8 cellular contexts compared by ENCODE assay signal in the genomic region with DNA sequence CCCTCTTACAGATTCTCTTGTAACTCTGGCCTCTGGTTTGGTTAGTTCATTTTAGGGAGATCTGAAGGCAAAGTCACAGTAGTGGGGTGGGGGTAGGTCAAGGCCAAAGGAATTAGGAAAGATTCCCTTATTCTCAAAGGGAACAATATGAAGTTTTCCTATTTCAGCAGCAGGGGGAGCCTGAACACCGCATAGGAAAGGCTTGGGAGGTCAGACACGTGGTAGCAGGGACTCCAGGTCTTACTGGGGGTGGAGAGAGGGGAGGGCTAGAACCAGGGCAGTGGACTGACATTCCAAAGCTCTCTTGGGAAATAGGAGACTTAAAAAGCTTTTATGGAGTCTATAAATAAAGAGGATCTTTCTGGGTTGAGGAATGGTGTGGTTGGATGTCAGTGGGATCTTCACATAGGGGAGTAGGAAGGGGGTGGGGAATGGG. TPM values are rescaled to one million over a fixed set of nuclear protein-coding genes. Genes with fewer than 3 reads are reported as not detected.
DNase-seq lines count a peak whose midpoint lies in the region; ATAC-seq lines count a peak whose summit lies in the region.

No MANE protein-coding gene starts in this region.

- ATAC-seq in stimulated activated naive CD8-positive, alpha-beta T cell treated with anti-CD3 and anti-CD28 coated beads, Interleukin-15, Interleukin-2, amounts not matched to agents 100 U/mL and 50 U/mL, for 24 hours: no peak

- CTCF ChIA-PET in CD8-positive, alpha-beta memory T cell (lab: Charles Lee): interaction anchor here (0.6 to 5.6 kb wide), 22 partner anchors 8 to 381 kb away, joined by 3 to 101 read pairs (median 4); partner anchors contain the start of genes ANKRD52, ESYT1, PA2G4 and RNF41

- H3K36me3 Mint-ChIP-seq in CD8-positive, alpha-beta memory T cell: peaks cover 7 to 51% (median 12%) of the 10 kb centered on the region in 3 donors

- peaks cover 34% of the 10 kb centered on the region for H3K4me1 ChIP-seq in CD8-positive, alpha-beta memory T cell (ENCODE audit: insufficient read depth, low read length)
- H3K4me1 ChIP-seq in HUES6 (ENCODE audit: control insufficient read depth, insufficient read depth, low read length) (peaks cover 12% of the 10 kb centered on the region), NT2/D1 (ENCODE audit: insufficient read depth, insufficient read length) (no peaks in the 10 kb centered on the region), esophagus (ENCODE audit: control insufficient read depth in 2 of 2, insufficient read depth in 2 of 2, low read length in 1 of 2) (no peaks in the 10 kb centered on the region)

- H3K36me3 ChIP-seq in CD8-positive, alpha-beta memory T cell (ENCODE audit: insufficient read depth, low read length): peaks cover 11% of the 10 kb centered on the region
- peaks cover 26% of the 10 kb centered on the region for H3K36me3 ChIP-seq in HUES6 (ENCODE audit: control insufficient read depth, insufficient read depth, low read length)
- peaks cover 36% of the 10 kb centered on the region for H3K36me3 ChIP-seq in NT2/D1 (ENCODE audit: insufficient read depth, insufficient read length, low read length)
- H3K36me3 ChIP-seq in esophagus (ENCODE audit: control insufficient read depth in 2 of 2, insufficient read depth in 2 of 2, low read length in 1 of 2): peaks cover 0 to 9% of the 10 kb centered on the region in 2 donors

- peak overlapping the region; percentile 84 for H3K9ac ChIP-seq in HUES6 (ENCODE audit: low read length)
- peak overlapping the region; percentile 93 for H3K9ac ChIP-seq in NT2/D1 (ENCODE audit: insufficient read length, low read depth)

- 0 to 2% methylated on average over 2 of the region's 2 CpGs for WGBS in esophagus, 2 donors

- H3K4me1 Mint-ChIP-seq in CD8-positive, alpha-beta memory T cell: peaks cover 44 to 49% (median 45%) of the 10 kb centered on the region in 3 donors

- H3K27me3 ChIP-seq in CD8-positive, alpha-beta memory T cell (ENCODE audit: insufficient read depth, low read length, poor library complexity, severe bottlenecking): no peaks in the 10 kb centered on the region
- no peaks in the 10 kb centered on the region for H3K27me3 ChIP-seq in HUES6 (ENCODE audit: control insufficient read depth, insufficient read depth, low read length)
- H3K27me3 ChIP-seq in NT2/D1 (ENCODE audit: insufficient read depth, insufficient read length): no peaks in the 10 kb centered on the region
- H3K27me3 ChIP-seq in esophagus (ENCODE audit: control insufficient read depth in 1 of 2, insufficient read depth in 2 of 2, low read length in 2 of 2): no peaks in the 10 kb centered on the region

- H3K9me3 Mint-ChIP-seq in CD8-positive, alpha-beta memory T cell: no peaks in the 10 kb centered on the region

- H3K27ac ChIP-seq in CD8-positive, alpha-beta memory T cell (ENCODE audit: low read depth, low read length): peak overlapping the region; percentile 99
- no peak overlapping the region for H3K27ac ChIP-seq in HUES6 (ENCODE audit: low read depth, low read length)
- H3K27ac ChIP-seq in esophagus (ENCODE audit: low read depth in 2 of 2, low read length in 1 of 2): peak overlapping the region; percentile 35 to 98

- peaks cover 0 to 10% of the 10 kb centered on the region in 2 donors for H3K27me3 Mint-ChIP-seq in CD8-positive, alpha-beta memory T cell

- peak overlapping the region; percentile 84 for H3K4me3 ChIP-seq in CD8-positive, alpha-beta memory T cell (ENCODE audit: low read length)
- H3K4me3 ChIP-seq in HUES6 (ENCODE audit: low read depth, low read length) (peak overlapping the region; percentile 82), NT2/D1 (ENCODE audit: insufficient read length, low read depth) (no peak overlapping the region), esophagus (ENCODE audit: low read depth in 1 of 2, low read length in 2 of 2) (no peak overlapping the region)

- H3K9me3 ChIP-seq in CD8-positive, alpha-beta memory T cell (ENCODE audit: low read length): no peaks in the 10 kb centered on the region
- no peaks in the 10 kb centered on the region for H3K9me3 ChIP-seq in HUES6 (ENCODE audit: control insufficient read depth, insufficient read depth, low read depth, low read length)
- no peaks in the 10 kb centered on the region for H3K9me3 ChIP-seq in NT2/D1 (ENCODE audit: insufficient read depth, low read length)
- H3K9me3 ChIP-seq in esophagus (ENCODE audit: control insufficient read depth in 2 of 2, insufficient read depth in 1 of 2, low read depth in 1 of 2, low read length in 1 of 2): no peaks in the 10 kb centered on the region

- POLR2A ChIA-PET in CD8-positive, alpha-beta memory T cell (lab: Charles Lee): interaction anchor here (0.6 to 5.8 kb wide), 7 partner anchors 9 to 171 kb away, joined by 3 to 115 read pairs (median 16); partner anchors contain the start of genes ANKRD52, ESYT1, PA2G4 and RAB5B

- DNase-seq in CD8-positive, alpha-beta memory T cell: peak; percentile 20 to 75 (median 57)
- DNase-seq in NT2/D1 (ENCODE audit: low read depth, low spot score): peak; percentile 92
- DNase-seq in activated T-cell treated with anti-CD3 and anti-CD28 coated beads, Interleukin-2, amount 50 U/mL, for 1 hour: peak; percentile 55
- DNase-seq in mucosa of gallbladder (ENCODE audit: low spot score): peak; percentile 71
- DNase-seq in stimulated activated naive CD8-positive, alpha-beta T cell treated with anti-CD3 and anti-CD28 coated beads, Interleukin-15, Interleukin-2, amounts not matched to agents 100 U/mL and 50 U/mL, for 24 hours: peak; percentile 61
- no peak for DNase-seq in GOT3 (lab: John Stamatoyannopoulos, UW)

- H3K4me3 Mint-ChIP-seq in CD8-positive, alpha-beta memory T cell: peak overlapping the region; percentile 89 to 100 (median 99)

- H3K27ac Mint-ChIP-seq in CD8-positive, alpha-beta memory T cell: peak overlapping the region; percentile 96 to 100 (median 98)

RNA-seq across cellular contexts. Expression of gene ZC3H10, which starts 1.3 kb away (rescaled TPM):
- total RNA-seq in CD8-positive, alpha-beta memory T cell: 1 to 10 TPM; 8.1 to 9.0 TPM
- 3.2 TPM for polyA plus RNA-seq in CD8-positive, alpha-beta memory T cell
- polyA plus RNA-seq in esophagus: 1 to 10 TPM; 1.4 to 2.2 TPM
- 5.4 TPM for total RNA-seq in mucosa of gallbladder

RNA-seq across cellular contexts. Expression of gene RPL41, which starts 2.9 kb away (rescaled TPM):
- 1,000 to 10,000 TPM; 5,711 to 5,990 TPM for total RNA-seq in CD8-positive, alpha-beta memory T cell
- polyA plus RNA-seq in CD8-positive, alpha-beta memory T cell: 7,268 TPM
- polyA plus RNA-seq in esophagus: 1,000 to 10,000 TPM; 1,736 to 6,738 TPM
- 2,534 TPM for total RNA-seq in mucosa of gallbladder

RNA-seq across cellular contexts. Expression of gene ESYT1, which starts 8.7 kb away (rescaled TPM):
- total RNA-seq in CD8-positive, alpha-beta memory T cell: 100 to 1,000 TPM; 185 to 191 TPM
- 374 TPM for polyA plus RNA-seq in CD8-positive, alpha-beta memory T cell
- polyA plus RNA-seq in esophagus: 10 to 100 TPM; 15.6 to 36.6 TPM
- 111 TPM for total RNA-seq in mucosa of gallbladder

RNA-seq across cellular contexts. Expression of gene PA2G4, which starts 15.0 kb away (rescaled TPM):
- 100 to 1,000 TPM; 468 to 504 TPM for total RNA-seq in CD8-positive, alpha-beta memory T cell
- polyA plus RNA-seq in CD8-positive, alpha-beta memory T cell: 249 TPM
- 100 to 1,000 TPM; 103 to 180 TPM for polyA plus RNA-seq in esophagus
- 64.9 TPM for total RNA-seq in mucosa of gallbladder

RNA-seq across cellular contexts. Expression of gene MYL6B, which starts 33.0 kb away (rescaled TPM):
- total RNA-seq in CD8-positive, alpha-beta memory T cell: 10 to 100 TPM; 68.6 to 70.0 TPM
- 6.2 TPM for polyA plus RNA-seq in CD8-positive, alpha-beta memory T cell
- polyA plus RNA-seq in esophagus: 10 to 100 TPM; 57.3 to 57.7 TPM
- total RNA-seq in mucosa of gallbladder: 53.7 TPM

Comparison
In these comparisons a context has a peak if more than half of its experiments do, and no peak if none do; other contexts are left out.
1. H3K4me3 ChIP-seq: peak in CD8-positive, alpha-beta memory T cell (single experiment) and HUES6 (single experiment); none in NT2/D1 (single experiment) and esophagus (0 of 2).